ENCODE assay signal across 17 cellular contexts in genomic region chr1:97017895-97018294, GRCh38.
DNase-seq lines count a peak whose midpoint lies in the region; ATAC-seq and TF ChIP-seq lines count a peak whose summit lies in the region.
"Had no signal": no experiment of that assay in that cellular context is flagged by ENCODE, and none has a peak within 500 bp of the region (broad histone marks: within the 10 kb centered on the region; RNA-seq: fewer than 3 reads in every experiment).

No MANE protein-coding gene starts in this region.

- H3K4me2 ChIP-seq in OCI-LY7 (ENCODE audit: low read length), result no peak overlapping the region
- peak overlapping the region; percentile 24 for H3K4me2 ChIP-seq in hepatocyte

- 38% methylated on average over 2 of the region's 2 CpGs for WGBS in hepatocyte (ENCODE audit: low lambda C conversion rate, missing lambda C conversion rate)

- DNase-seq in OCI-LY7 (ENCODE audit: low spot score) (peak; percentile 2), hepatocyte (ENCODE audit: low spot score) (peak; percentile 6), midbrain (lab: John Stamatoyannopoulos, UW) (no peak)
- DNase-seq in activated CD4-positive, alpha-beta T cell treated with anti-CD3 and anti-CD28 coated beads for 36 hours, result no peak
- no peak for DNase-seq in effector CD8-positive, alpha-beta T cell (lab: John Stamatoyannopoulos, UW)
- DNase-seq: activated naive CD8-positive, alpha-beta T cell treated with anti-CD3 and anti-CD28 coated beads, Interleukin-2, amount 10 ng/mL, durations not matched to agents 7 days and 5 days; AML-193; GF-D8; immature natural killer cell; KBM-7; NCI-H345; SHP77 treated with DMSO at 0.1 percent for 48 hours; stimulated activated naive CD8-positive, alpha-beta T cell treated with anti-CD3 and anti-CD28 coated beads, Interleukin-15, Interleukin-2, amounts not matched to agents 100 U/mL and 50 U/mL, for 24 hours had no signal

- H3K4me3 Mint-ChIP-seq in activated CD4-positive, alpha-beta T cell treated with anti-CD3 and anti-CD28 coated beads for 36 hours, result no peak overlapping the region
- H3K4me3 Mint-ChIP-seq: activated naive CD8-positive, alpha-beta T cell treated with anti-CD3 and anti-CD28 coated beads, Interleukin-2, amount 10 ng/mL, durations not matched to agents 7 days and 5 days; immature natural killer cell had no signal

- no peak overlapping the region for H3K4me3 ChIP-seq in OCI-LY7 (ENCODE audit: low read depth, low read length, poor library complexity, severe bottlenecking)
- no peak overlapping the region for H3K4me3 ChIP-seq in hepatocyte
- H3K4me3 ChIP-seq: right atrium auricular region had no signal

- H3K36me3 ChIP-seq in OCI-LY7 (ENCODE audit: insufficient read depth, low read length) (no peaks in the 10 kb centered on the region), hepatocyte (replicated peaks; ENCODE audit: insufficient read depth, low read depth) (no peaks in the 10 kb centered on the region)
- H3K36me3 ChIP-seq: right atrium auricular region had no signal

- H3K79me2 ChIP-seq in OCI-LY7 (ENCODE audit: insufficient read depth, low read depth, low read length), result no peaks in the 10 kb centered on the region
- H3K79me2 ChIP-seq in hepatocyte, result no peaks in the 10 kb centered on the region

- CTCF ChIA-PET in OCI-LY7 (lab: Charles Lee; ENCODE audit: unreplicated experiment), result no interaction called here
- CTCF ChIA-PET in activated CD4-positive, alpha-beta T cell treated with anti-CD3 and anti-CD28 coated beads for 36 hours (lab: Charles Lee), result interaction anchor here (0.7 kb wide), 1 partner anchor 51 kb away, joined by 3 read pairs; no protein-coding TSS in a partner anchor

- ATAC-seq in GM18867 (IDR thresholded peaks at IDR 0.05; ENCODE audit: unreplicated experiment) (peak; percentile 58), GM21381 (IDR thresholded peaks at IDR 0.05; ENCODE audit: unreplicated experiment) (no peak)
- no peak for ATAC-seq in activated CD4-positive, alpha-beta T cell treated with anti-CD3 and anti-CD28 coated beads for 36 hours
- ATAC-seq: stimulated activated naive CD8-positive, alpha-beta T cell treated with anti-CD3 and anti-CD28 coated beads, Interleukin-15, Interleukin-2, amounts not matched to agents 100 U/mL and 50 U/mL, for 24 hours had no signal

- H3K9me3 Mint-ChIP-seq in activated CD4-positive, alpha-beta T cell treated with anti-CD3 and anti-CD28 coated beads for 36 hours (ENCODE audit: low read depth), result no peaks in the 10 kb centered on the region

- H3K27ac Mint-ChIP-seq in activated CD4-positive, alpha-beta T cell treated with anti-CD3 and anti-CD28 coated beads for 36 hours, result no peak overlapping the region
- H3K27ac Mint-ChIP-seq: activated naive CD8-positive, alpha-beta T cell treated with anti-CD3 and anti-CD28 coated beads, Interleukin-2, amount 10 ng/mL, durations not matched to agents 7 days and 5 days; immature natural killer cell had no signal

- H3K27me3 ChIP-seq in hepatocyte, result no peaks in the 10 kb centered on the region
- H3K27me3 ChIP-seq: right atrium auricular region had no signal

- POLR2A ChIA-PET in OCI-LY7 (lab: Charles Lee), result no interaction called here
- POLR2A ChIA-PET in activated CD4-positive, alpha-beta T cell treated with anti-CD3 and anti-CD28 coated beads for 36 hours (lab: Charles Lee), result no interaction called here

- no peaks in the 10 kb centered on the region for H4K20me1 ChIP-seq in OCI-LY7 (ENCODE audit: insufficient read depth, low read length)
- H4K20me1 ChIP-seq in hepatocyte (ENCODE audit: insufficient read depth, poor library complexity, severe bottlenecking), result no peaks in the 10 kb centered on the region

- H3K9me3 ChIP-seq in OCI-LY7 (ENCODE audit: low read length) (no peaks in the 10 kb centered on the region), hepatocyte (ENCODE audit: low read depth) (no peaks in the 10 kb centered on the region)
- H3K9me3 ChIP-seq: right atrium auricular region had no signal

- BruUV-seq in OCI-LY7 (replicated peaks; lab: Mats Ljungman, UMichigan), result no TSS peak

- H3K4me1 ChIP-seq in OCI-LY7 (ENCODE audit: insufficient read depth, low read length, poor library complexity, severe bottlenecking) (no peaks in the 10 kb centered on the region), hepatocyte (ENCODE audit: insufficient read depth) (no peaks in the 10 kb centered on the region)

- H2AFZ ChIP-seq in OCI-LY7 (ENCODE audit: low read length), result no peak overlapping the region
- peak overlapping the region; percentile 42 for H2AFZ ChIP-seq in hepatocyte

- H3K4me1 Mint-ChIP-seq in activated CD4-positive, alpha-beta T cell treated with anti-CD3 and anti-CD28 coated beads for 36 hours, result no peaks in the 10 kb centered on the region
- H3K4me1 Mint-ChIP-seq: activated naive CD8-positive, alpha-beta T cell treated with anti-CD3 and anti-CD28 coated beads, Interleukin-2, amount 10 ng/mL, durations not matched to agents 7 days and 5 days; immature natural killer cell had no signal

- TF ChIP-seq CTCF in 22Rv1 (IDR thresholded peaks at IDR 0.05) (peak; percentile 17; the same call in 1 of the 2 replicates), OCI-LY7 (conservative IDR thresholded peaks at IDR 0.05; ENCODE audit: low read length) (no peak), hepatocyte (IDR thresholded peaks at IDR 0.05; ENCODE audit: poor library complexity) (peak; percentile 23)

- peaks cover 4% of the 10 kb centered on the region for H3K27me3 Mint-ChIP-seq in activated CD4-positive, alpha-beta T cell treated with anti-CD3 and anti-CD28 coated beads for 36 hours

- H3K27ac ChIP-seq in 22Rv1 (no peak overlapping the region), OCI-LY7 (ENCODE audit: low read depth, low read length, poor library complexity, severe bottlenecking) (no peak overlapping the region), hepatocyte (no peak overlapping the region)
- H3K27ac ChIP-seq: right atrium auricular region had no signal

- H3K9me2 ChIP-seq in OCI-LY7 (ENCODE audit: insufficient read depth, low read length) (no peaks in the 10 kb centered on the region), hepatocyte (replicated peaks; ENCODE audit: insufficient read depth) (no peaks in the 10 kb centered on the region)

- intact Hi-C loops in OCI-LY7 (cut with micrococcal nuclease; ENCODE audit: unreplicated experiment), result no loop called here
- intact Hi-C loops in activated CD4-positive, alpha-beta T cell treated with anti-CD3 and anti-CD28 coated beads for 36 hours (cut with DNase I, micrococcal nuclease), result no loop called here

- no peaks in the 10 kb centered on the region for H3K36me3 Mint-ChIP-seq in activated CD4-positive, alpha-beta T cell treated with anti-CD3 and anti-CD28 coated beads for 36 hours (ENCODE audit: low read depth)
- H3K36me3 Mint-ChIP-seq: activated naive CD8-positive, alpha-beta T cell treated with anti-CD3 and anti-CD28 coated beads, Interleukin-2, amount 10 ng/mL, durations not matched to agents 7 days and 5 days; immature natural killer cell had no signal

Comparison
In these comparisons a context has a peak if more than half of its experiments do, and no peak if none do; other contexts are left out.
1. DNase-seq: peak in OCI-LY7 (single experiment) and hepatocyte (single experiment); none in activated CD4-positive, alpha-beta T cell treated with anti-CD3 and anti-CD28 coated beads for 36 hours (single experiment), midbrain (single experiment) and effector CD8-positive, alpha-beta T cell (single experiment).